Comparison of ENCODE assay signal across 8 cellular contexts in the genomic region with DNA sequence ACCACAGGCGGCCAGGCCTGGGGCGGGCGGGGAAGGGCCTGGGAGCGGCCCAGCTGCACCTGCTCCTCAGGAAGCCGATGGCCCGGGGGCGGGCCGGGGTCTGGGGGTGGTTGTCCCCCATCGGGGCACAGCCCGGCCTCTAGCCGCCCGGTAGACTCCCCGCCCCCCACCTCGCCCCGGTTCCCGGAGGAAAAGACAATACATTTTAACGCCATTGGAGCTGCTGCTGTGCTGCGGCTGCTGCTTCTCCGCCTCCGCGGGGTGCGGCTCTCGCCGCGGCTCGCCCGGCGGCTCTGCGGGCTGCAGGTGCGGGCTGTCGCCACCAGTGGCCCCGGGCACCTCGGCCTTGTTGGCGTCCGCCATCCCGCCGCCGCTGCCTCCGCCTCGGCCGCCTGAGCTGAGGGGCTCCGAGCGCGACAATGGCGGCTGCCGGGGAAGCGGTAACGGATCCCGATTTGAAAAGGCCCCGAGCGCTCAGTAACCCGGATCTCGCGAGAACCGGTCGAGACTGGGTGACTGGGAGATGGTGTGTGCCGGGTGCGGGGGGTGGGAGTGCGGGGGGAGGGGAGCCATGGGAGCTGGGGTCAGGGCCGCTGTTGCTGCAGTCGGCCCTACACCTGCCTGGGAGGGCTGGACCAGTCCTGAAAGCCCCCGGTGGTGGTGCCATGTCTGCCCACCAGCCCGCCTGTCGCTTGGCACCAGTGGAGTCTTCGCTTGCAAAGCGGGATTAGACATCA. TPM values are rescaled to one million over a fixed set of nuclear protein-coding genes. Genes with fewer than 3 reads are reported as not detected.
A peak's percentile ranks its signal among the peaks of the same experiment; 100 is the strongest.
DNase-seq lines count a peak whose midpoint lies in the region; ATAC-seq and TF ChIP-seq lines count a peak whose summit lies in the region.

A gene with protein sequence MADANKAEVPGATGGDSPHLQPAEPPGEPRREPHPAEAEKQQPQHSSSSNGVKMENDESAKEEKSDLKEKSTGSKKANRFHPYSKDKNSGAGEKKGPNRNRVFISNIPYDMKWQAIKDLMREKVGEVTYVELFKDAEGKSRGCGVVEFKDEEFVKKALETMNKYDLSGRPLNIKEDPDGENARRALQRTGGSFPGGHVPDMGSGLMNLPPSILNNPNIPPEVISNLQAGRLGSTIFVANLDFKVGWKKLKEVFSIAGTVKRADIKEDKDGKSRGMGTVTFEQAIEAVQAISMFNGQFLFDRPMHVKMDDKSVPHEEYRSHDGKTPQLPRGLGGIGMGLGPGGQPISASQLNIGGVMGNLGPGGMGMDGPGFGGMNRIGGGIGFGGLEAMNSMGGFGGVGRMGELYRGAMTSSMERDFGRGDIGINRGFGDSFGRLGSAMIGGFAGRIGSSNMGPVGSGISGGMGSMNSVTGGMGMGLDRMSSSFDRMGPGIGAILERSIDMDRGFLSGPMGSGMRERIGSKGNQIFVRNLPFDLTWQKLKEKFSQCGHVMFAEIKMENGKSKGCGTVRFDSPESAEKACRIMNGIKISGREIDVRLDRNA (minus strand): TSS at position 421 of the 737 bp plus-strand sequence. CDS start 58 bp downstream, at position 363.

- DNase-seq in CD8-positive, alpha-beta T cell: peak; percentile 39 to 74 (median 57)
- peak; percentile 71 for DNase-seq in HT-29 (ENCODE audit: low spot score)
- DNase-seq in RPMI7951 (ENCODE audit: low read depth): peak; percentile 77
- peak; percentile 58 for DNase-seq in activated naive CD4-positive, alpha-beta T cell treated with Interleukin-2 at 50 U/mL for 16 hours

- peak within 1 kb of the TSS; percentile 47 for H3K4me3 ChIP-seq in CD8-positive, alpha-beta T cell (ENCODE audit: low read depth, low read length)
- H3K4me3 ChIP-seq in gastroesophageal sphincter (peak within 1 kb of the TSS; percentile 76 to 91), neuron (ENCODE audit: low read length) (peak within 1 kb of the TSS; percentile 83), subcutaneous abdominal adipose tissue (ENCODE audit: low read depth in 1 of 5, low read length in 5 of 5) (peak within 1 kb of the TSS; percentile 45 to 78 (median 69))

- no peaks in the 10 kb centered on the region for H3K36me3 ChIP-seq in CD8-positive, alpha-beta T cell (ENCODE audit: insufficient read depth, low read length)
- H3K36me3 ChIP-seq in gastroesophageal sphincter: no peaks in the 10 kb centered on the region
- H3K36me3 ChIP-seq in neuron (ENCODE audit: insufficient read depth, low read length): peaks cover 6% of the 10 kb centered on the region
- H3K36me3 ChIP-seq in subcutaneous abdominal adipose tissue (ENCODE audit: control insufficient read depth in 5 of 5, insufficient read depth in 5 of 5, low read length in 5 of 5): no peaks in the 10 kb centered on the region

- peaks cover 25% of the 10 kb centered on the region for H3K4me1 Mint-ChIP-seq in CD8-positive, alpha-beta T cell (ENCODE audit: low read depth)

- TF ChIP-seq CTCF in CD8-positive, alpha-beta T cell (IDR thresholded peaks at IDR 0.05): no peak
- TF ChIP-seq CTCF in gastroesophageal sphincter (IDR thresholded peaks at IDR 0.05): peak in 2 of 4 experiments; percentile 29 to 42

- peak within 1 kb of the TSS in 4 of 5 donors; percentile 56 to 64 (median 60) for H3K9ac ChIP-seq in subcutaneous abdominal adipose tissue (ENCODE audit: low read length in 5 of 5)

- peaks cover 11% of the 10 kb centered on the region for H3K27me3 Mint-ChIP-seq in CD8-positive, alpha-beta T cell (ENCODE audit: low read depth)

- ATAC-seq in CD8-positive, alpha-beta T cell: peak; percentile 76
- ATAC-seq in GM19467 (IDR thresholded peaks at IDR 0.05; ENCODE audit: unreplicated experiment) (peak; percentile 72), gastroesophageal sphincter (peak; percentile 85)

- no peaks in the 10 kb centered on the region for H3K4me1 ChIP-seq in CD8-positive, alpha-beta T cell (ENCODE audit: insufficient read depth, low read length)
- H3K4me1 ChIP-seq in gastroesophageal sphincter (peaks cover 0 to 24% (median 0%) of the 10 kb centered on the region in 3 donors), neuron (ENCODE audit: insufficient read depth, low read length) (peaks cover 21% of the 10 kb centered on the region), subcutaneous abdominal adipose tissue (ENCODE audit: control insufficient read depth in 5 of 5, insufficient read depth in 5 of 5, low read length in 5 of 5) (peaks cover 0 to 18% (median 6%) of the 10 kb centered on the region in 5 donors)

- H3K9me3 ChIP-seq in CD8-positive, alpha-beta T cell (ENCODE audit: low read length): no peaks in the 10 kb centered on the region
- H3K9me3 ChIP-seq in gastroesophageal sphincter (no peaks in the 10 kb centered on the region), neuron (ENCODE audit: low read length) (peaks cover 6% of the 10 kb centered on the region), subcutaneous abdominal adipose tissue (ENCODE audit: control insufficient read depth in 5 of 5, low read length in 5 of 5) (no peaks in the 10 kb centered on the region)

- CTCF ChIA-PET in CD8-positive, alpha-beta T cell (lab: Charles Lee): no interaction called here

- no peaks in the 10 kb centered on the region for H3K27me3 ChIP-seq in CD8-positive, alpha-beta T cell (ENCODE audit: insufficient read depth, low read length)
- H3K27me3 ChIP-seq in gastroesophageal sphincter (no peaks in the 10 kb centered on the region), neuron (ENCODE audit: insufficient read depth, low read length) (no peaks in the 10 kb centered on the region), subcutaneous abdominal adipose tissue (ENCODE audit: control insufficient read depth in 5 of 5, insufficient read depth in 4 of 5, low read length in 5 of 5) (peaks cover 0 to 2% (median 0%) of the 10 kb centered on the region in 5 donors)

- peak within 1 kb of the TSS; percentile 73 for H3K27ac Mint-ChIP-seq in CD8-positive, alpha-beta T cell

- intact Hi-C loops in CD8-positive, alpha-beta T cell (cut with DNase I, micrococcal nuclease): loop anchor here (1.0 kb wide), 2 partner anchors 152 to 153 kb away; partner anchors contain the start of gene DUT (in 1 of the 2)

- TF ChIP-seq POLR2A in gastroesophageal sphincter (IDR thresholded peaks at IDR 0.05): peak; percentile 19 to 24

- H3K27ac ChIP-seq in CD8-positive, alpha-beta T cell (ENCODE audit: low read depth, low read length): peak within 1 kb of the TSS; percentile 53
- H3K27ac ChIP-seq in gastroesophageal sphincter (peak within 1 kb of the TSS; percentile 87 to 98 (median 93)), subcutaneous abdominal adipose tissue (ENCODE audit: low read depth, low read length) (no peak within 1 kb of the TSS)

- no peak for TF ChIP-seq EP300 in gastroesophageal sphincter (IDR thresholded peaks at IDR 0.05)

- POLR2A ChIA-PET in CD8-positive, alpha-beta T cell (lab: Charles Lee): no interaction called here

- H3K36me3 Mint-ChIP-seq in CD8-positive, alpha-beta T cell: peaks cover 3% of the 10 kb centered on the region

- H2AFZ ChIP-seq in neuron (ENCODE audit: low read depth, low read length): peak within 1 kb of the TSS; percentile 96

- H3K9me3 Mint-ChIP-seq in CD8-positive, alpha-beta T cell: peaks cover 3% of the 10 kb centered on the region

- H3K4me3 Mint-ChIP-seq in CD8-positive, alpha-beta T cell: peak within 1 kb of the TSS; percentile 85

- WGBS in gastroesophageal sphincter (ENCODE audit: low coverage in 1 of 2), 2 donors: 5% methylated on average over 6 of the region's 66 CpGs; no CpG with 5 or more reads in 1 of the 2 donors

RNA-seq across cellular contexts. Expression of the gene that starts here (rescaled TPM):
- total RNA-seq in CD8-positive, alpha-beta T cell: 10 to 100 TPM; 23.2 to 29.3 TPM
- 17.9 and 20.5 TPM in 2 replicates for total RNA-seq in HT-29 (2014; rRNA removed; shearing (Covaris generic))
- total RNA-seq in RPMI7951 (2014; rRNA removed; shearing (Covaris generic)): 8.8 and 11.8 TPM in 2 replicates
- 10 to 100 TPM; 19.3 to 94.2 (median 40.1) TPM for total RNA-seq in gastroesophageal sphincter
